In the genomic region with DNA sequence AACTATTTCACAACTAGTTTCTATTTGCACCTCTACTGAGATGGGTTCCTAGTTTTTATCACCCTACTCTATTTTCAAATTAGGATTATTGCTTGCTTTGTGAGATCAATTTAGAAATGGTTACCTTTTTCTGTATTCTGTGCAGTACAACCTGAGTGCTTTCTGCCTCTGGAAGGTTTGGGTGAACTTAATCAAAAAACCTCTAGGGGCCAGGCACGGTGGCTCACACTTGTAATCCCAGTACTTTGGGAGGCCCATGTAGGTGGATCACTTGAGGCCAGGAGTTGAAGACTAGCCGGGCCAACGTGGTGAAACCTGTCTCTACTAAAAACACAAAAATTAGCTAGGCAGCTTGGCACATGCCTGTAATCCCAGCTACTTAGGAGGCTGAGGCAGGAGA, we compare ENCODE assay signal across 14 cellular contexts.
"Had no signal": no experiment of that assay in that cellular context is flagged by ENCODE, and none has a peak within 500 bp of the region (broad histone marks: within the 10 kb centered on the region; RNA-seq: fewer than 3 reads in every experiment).

No MANE protein-coding gene starts in this region.

- DNase-seq: activated CD4-positive, alpha-beta T cell treated with anti-CD3 and anti-CD28 coated beads, Interleukin-2, amount 50 U/mL, for 4 hours; activated CD4-positive, CD25-positive, alpha-beta regulatory T cell treated with anti-CD3 and anti-CD28 coated beads, Interleukin-2, amount 50 U/mL, for 72 hours; left lung; mammary epithelial cell; naive thymus-derived CD8-positive, alpha-beta T cell; stimulated activated CD4-positive, alpha-beta T cell treated with anti-CD3 and anti-CD28 coated beads, Interleukin-12 subunit alpha, Interleukin-12 subunit beta, amount 100 ng/mL, for 4 hours; stimulated activated CD4-positive, alpha-beta T cell treated with anti-CD3 and anti-CD28 coated beads, Interleukin-2, amount 100 ng/mL, for 24 hours; substantia nigra; transverse colon had no signal

- H3K4me3 Mint-ChIP-seq: naive thymus-derived CD8-positive, alpha-beta T cell; stimulated activated memory B cell treated with anti-CD40 and anti-IgM and Interleukin-4, amounts not matched to agents 10 μg/mL and 1 μg/mL and 100 μg/mL, for 72 hours; T-helper 2 cell treated with Interferon-gamma antibody and Interleukin-4, amounts not matched to agents 5 μg/mL and 100 μg/mL, for 36 hours had no signal

- H3K9me3 Mint-ChIP-seq: naive thymus-derived CD8-positive, alpha-beta T cell; stimulated activated memory B cell treated with anti-CD40 and anti-IgM and Interleukin-4, amounts not matched to agents 10 μg/mL and 1 μg/mL and 100 μg/mL, for 72 hours; T-helper 2 cell treated with Interferon-gamma antibody and Interleukin-4, amounts not matched to agents 5 μg/mL and 100 μg/mL, for 36 hours had no signal

- H3K9me3 ChIP-seq: left lung, transverse colon, vagina had no signal

- H3K27ac Mint-ChIP-seq: stimulated activated memory B cell treated with anti-CD40 and anti-IgM and Interleukin-4, amounts not matched to agents 10 μg/mL and 1 μg/mL and 100 μg/mL, for 72 hours; T-helper 2 cell treated with Interferon-gamma antibody and Interleukin-4, amounts not matched to agents 5 μg/mL and 100 μg/mL, for 36 hours had no signal

- H3K27ac ChIP-seq: cardiac muscle cell, left lung, transverse colon, vagina had no signal

- H3K4me3 ChIP-seq: cardiac muscle cell, left lung, transverse colon, vagina had no signal

- H3K27me3 ChIP-seq: cardiac muscle cell, left lung, transverse colon, vagina had no signal

- ATAC-seq: esophagus mucosa; left lung; naive thymus-derived CD8-positive, alpha-beta T cell; stimulated activated memory B cell treated with anti-CD40 and anti-IgM and Interleukin-4, amounts not matched to agents 10 μg/mL and 1 μg/mL and 100 μg/mL, for 72 hours had no signal

- H3K27me3 Mint-ChIP-seq: naive thymus-derived CD8-positive, alpha-beta T cell; stimulated activated memory B cell treated with anti-CD40 and anti-IgM and Interleukin-4, amounts not matched to agents 10 μg/mL and 1 μg/mL and 100 μg/mL, for 72 hours had no signal
